ENCODE assay signal across 16 cellular contexts in genomic region chr17:30005709-30006320, GRCh38.
DNase-seq lines count a peak whose midpoint lies in the region; ATAC-seq and TF ChIP-seq lines count a peak whose summit lies in the region.
"Had no signal": no experiment of that assay in that cellular context is flagged by ENCODE, and none has a peak within 500 bp of the region (broad histone marks: within the 10 kb centered on the region; RNA-seq: fewer than 3 reads in every experiment).

No MANE protein-coding gene starts in this region.

- H3K36me3 ChIP-seq in PC-9 (ENCODE audit: low read depth) (no peaks in the 10 kb centered on the region), mesodermal cell (ENCODE audit: control insufficient read depth, insufficient read depth, low read length) (no peaks in the 10 kb centered on the region)
- H3K36me3 ChIP-seq: Peyer's patch had no signal

- H3K4me3 ChIP-seq in PC-9 (no peak overlapping the region; the same call in 1 of the 2 replicates), choroid plexus epithelial cell (ENCODE audit: low read depth, low read length) (no peak overlapping the region), mesodermal cell (ENCODE audit: extremely low read depth, insufficient read depth, low read length, poor library complexity, severe bottlenecking) (no peak overlapping the region)
- H3K4me3 ChIP-seq: dorsolateral prefrontal cortex, Peyer's patch had no signal

- BruUV-seq in PC-9 (replicated peaks; lab: Mats Ljungman, UMichigan): no TSS peak

- H3K4me1 ChIP-seq in PC-9 (replicated peaks; ENCODE audit: insufficient read depth): peaks cover 22% of the 10 kb centered on the region
- H3K4me1 ChIP-seq in mesodermal cell (ENCODE audit: control insufficient read depth, insufficient read depth, low read length, poor library complexity, severe bottlenecking): peaks cover 12% of the 10 kb centered on the region
- H3K4me1 ChIP-seq: Peyer's patch had no signal

- POLR2A ChIA-PET in PC-9 (lab: Charles Lee; ENCODE audit: unreplicated experiment): no interaction called here

- H4K20me1 ChIP-seq in PC-9 (ENCODE audit: insufficient read depth): no peaks in the 10 kb centered on the region

- H3K36me3 Mint-ChIP-seq in chondrocyte (ENCODE audit: low read depth): no peaks in the 10 kb centered on the region
- no peaks in the 10 kb centered on the region for H3K36me3 Mint-ChIP-seq in activated T-helper 17 cell treated with anti-CD3 and anti-CD28 coated beads, Interleukin-2, amount 50 U/mL, for 72 hours (ENCODE audit: low read depth)
- H3K36me3 Mint-ChIP-seq: naive B cell had no signal

- H3K27me3 Mint-ChIP-seq in chondrocyte (ENCODE audit: low read depth): no peaks in the 10 kb centered on the region
- no peaks in the 10 kb centered on the region for H3K27me3 Mint-ChIP-seq in activated T-helper 17 cell treated with anti-CD3 and anti-CD28 coated beads, Interleukin-2, amount 50 U/mL, for 72 hours
- H3K27me3 Mint-ChIP-seq: naive B cell had no signal

- ATAC-seq in activated T-helper 17 cell treated with anti-CD3 and anti-CD28 coated beads, Interleukin-2, amount 50 U/mL, for 72 hours (replicated peaks): no peak

- DNase-seq in ELF-1 (ENCODE audit: low read depth, low spot score): peak; percentile 50
- peak; percentile 8 to 79 for DNase-seq in PC-9
- DNase-seq in choroid plexus epithelial cell (ENCODE audit: low read depth): peak; percentile 43
- DNase-seq in chondrocyte (ENCODE audit: low spot score): no peak
- no peak for DNase-seq in NCI-H82 (lab: John Stamatoyannopoulos, UW)
- DNase-seq in NOMO-1 treated with DMSO at 0.1 percent for 48 hours (lab: John Stamatoyannopoulos, UW; ENCODE audit: unreplicated experiment): no peak
- DNase-seq: activated effector memory CD4-positive, alpha-beta T cell treated with Interleukin-2 at 50 U/mL for 16 hours; anterior cingulate cortex; COR-L47; dorsolateral prefrontal cortex; naive B cell; NCI-H1694 treated with DMSO at 0.1 percent for 48 hours; NCI-H524 treated with DMSO at 0.1 percent for 48 hours; Peyer's patch had no signal

- H3K4me1 Mint-ChIP-seq in chondrocyte (ENCODE audit: low read depth): peaks cover 3% of the 10 kb centered on the region
- H3K4me1 Mint-ChIP-seq in activated T-helper 17 cell treated with anti-CD3 and anti-CD28 coated beads, Interleukin-2, amount 50 U/mL, for 72 hours: peaks cover 3% of the 10 kb centered on the region

- TF ChIP-seq CTCF in PC-9 (conservative IDR thresholded peaks at IDR 0.05): no peak
- no peak for TF ChIP-seq CTCF in choroid plexus epithelial cell (conservative IDR thresholded peaks at IDR 0.05; ENCODE audit: low read depth, low read length)
- no peak for TF ChIP-seq CTCF in chondrocyte (IDR thresholded peaks at IDR 0.05)

- H3K9me2 ChIP-seq in PC-9 (ENCODE audit: insufficient read depth): no peaks in the 10 kb centered on the region

- intact Hi-C loops in PC-9 (cut with micrococcal nuclease; ENCODE audit: unreplicated experiment): loop anchor here (5.0 kb wide), 1 partner anchor 369 kb away; no protein-coding TSS in a partner anchor

- no peak overlapping the region for H2AFZ ChIP-seq in PC-9

- H3K27ac ChIP-seq in PC-9 (no peak overlapping the region), mesodermal cell (ENCODE audit: low read depth, low read length, severe bottlenecking) (peak overlapping the region; percentile 86)
- H3K27ac ChIP-seq: dorsolateral prefrontal cortex, Peyer's patch had no signal

- no peak overlapping the region for H3K27ac Mint-ChIP-seq in chondrocyte (ENCODE audit: unreplicated experiment)
- H3K27ac Mint-ChIP-seq in activated T-helper 17 cell treated with anti-CD3 and anti-CD28 coated beads, Interleukin-2, amount 50 U/mL, for 72 hours: no peak overlapping the region
- H3K27ac Mint-ChIP-seq: naive B cell had no signal

- no peak overlapping the region for H3K4me3 Mint-ChIP-seq in chondrocyte (ENCODE audit: unreplicated experiment)
- no peak overlapping the region for H3K4me3 Mint-ChIP-seq in activated T-helper 17 cell treated with anti-CD3 and anti-CD28 coated beads, Interleukin-2, amount 50 U/mL, for 72 hours
- H3K4me3 Mint-ChIP-seq: naive B cell had no signal

- H3K27me3 ChIP-seq in PC-9 (ENCODE audit: insufficient read depth, low read depth): no peaks in the 10 kb centered on the region
- H3K27me3 ChIP-seq: dorsolateral prefrontal cortex, Peyer's patch had no signal

- WGBS in mesodermal cell (ENCODE audit: insufficient coverage in 2 of 2), 2 experiments: 43 to 61% methylated on average over 4 to 5 of the region's 8 CpGs

- no peaks in the 10 kb centered on the region for H3K9me3 ChIP-seq in PC-9 (ENCODE audit: insufficient read depth, low read depth)
- H3K9me3 ChIP-seq in mesodermal cell (ENCODE audit: control insufficient read depth, low read length): no peaks in the 10 kb centered on the region
- H3K9me3 ChIP-seq: Peyer's patch had no signal

- 0 out of 2 replicates have a peak, but pooled peaks cover 9% of the 10 kb centered on the region for H3F3A ChIP-seq in PC-9 (ENCODE audit: insufficient read depth, low read depth)

- H3K4me2 ChIP-seq in PC-9: peak overlapping the region; percentile 68

- H3K9me3 Mint-ChIP-seq in chondrocyte (ENCODE audit: low read depth): peaks cover 13% of the 10 kb centered on the region
- no peaks in the 10 kb centered on the region for H3K9me3 Mint-ChIP-seq in activated T-helper 17 cell treated with anti-CD3 and anti-CD28 coated beads, Interleukin-2, amount 50 U/mL, for 72 hours
- H3K9me3 Mint-ChIP-seq: naive B cell had no signal

- CTCF ChIA-PET in PC-9 (lab: Charles Lee): no interaction called here

- H3K79me2 ChIP-seq in PC-9 (ENCODE audit: low read depth): no peaks in the 10 kb centered on the region

Comparison
In these comparisons a context has a peak if more than half of its experiments do, and no peak if none do; other contexts are left out.
1. DNase-seq: peak in ELF-1 (single experiment), PC-9 (2 of 2) and choroid plexus epithelial cell (single experiment); none in chondrocyte (single experiment), NCI-H82 (single experiment) and NOMO-1 treated with DMSO at 0.1 percent for 48 hours (single experiment).